In genomic region chr9:88757406-88758010, GRCh38 we compare ENCODE assay signal across 20 cellular contexts.
DNase-seq lines count a peak whose midpoint lies in the region; ATAC-seq, FAIRE-seq and TF ChIP-seq lines count a peak whose summit lies in the region.
"Had no signal": no experiment of that assay in that cellular context is flagged by ENCODE, and none has a peak within 500 bp of the region (broad histone marks: within the 10 kb centered on the region; RNA-seq: fewer than 3 reads in every experiment).

No MANE protein-coding gene starts in this region.

- H2AFZ ChIP-seq in smooth muscle cell (ENCODE audit: low read depth) = no peak overlapping the region

- H3K27ac ChIP-seq in smooth muscle cell (ENCODE audit: low read depth) = peak overlapping the region; percentile 94
- H3K27ac ChIP-seq: SK-N-MC had no signal

- H3K27me3 ChIP-seq in smooth muscle cell (ENCODE audit: low read depth) = no peaks in the 10 kb centered on the region

- no peak for ATAC-seq in SK-N-SH treated with all-trans-retinoic acid at 6 μM for 48 hours
- ATAC-seq: GM12878, HCT116 had no signal

- H3K4me3 ChIP-seq in smooth muscle cell = no peak overlapping the region
- H3K4me3 ChIP-seq: GM12878, SK-N-MC had no signal

- no peaks in the 10 kb centered on the region for H3K36me3 ChIP-seq in smooth muscle cell (ENCODE audit: low read depth)

- H3K9me3 Mint-ChIP-seq in activated CD4-positive, alpha-beta memory T cell treated with anti-CD3 and anti-CD28 coated beads for 36 hours = no peaks in the 10 kb centered on the region
- H3K9me3 Mint-ChIP-seq: T-helper 1 cell treated with Interleukin-12 subunit alpha and Interleukin-12 subunit beta and Interleukin-4 antibody, amounts not matched to agents 30 μg/mL and 1 μg/mL, for 36 hours had no signal

- no peaks in the 10 kb centered on the region for H3K9me3 ChIP-seq in smooth muscle cell (replicated peaks; ENCODE audit: low read depth)

- FAIRE-seq in H54 (lab: Jason Lieb, UNC) = no peak
- FAIRE-seq: G401.6, GM12878 had no signal

- TF ChIP-seq CTCF in smooth muscle cell (IDR thresholded peaks at IDR 0.05; ENCODE audit: borderline replicate concordance, insufficient read depth, poor library complexity, severe bottlenecking) = no peak

- H3K4me1 ChIP-seq in smooth muscle cell (ENCODE audit: low read depth) = peaks cover 25% of the 10 kb centered on the region

- H3K9ac ChIP-seq in smooth muscle cell (ENCODE audit: low read depth) = no peak overlapping the region

- H3K4me1 Mint-ChIP-seq in activated CD4-positive, alpha-beta memory T cell treated with anti-CD3 and anti-CD28 coated beads for 36 hours (ENCODE audit: low read depth) = no peaks in the 10 kb centered on the region
- H3K4me1 Mint-ChIP-seq: CD4-positive, CD25-positive, alpha-beta regulatory T cell had no signal

- H3K4me3 Mint-ChIP-seq in activated CD4-positive, alpha-beta memory T cell treated with anti-CD3 and anti-CD28 coated beads for 36 hours = no peak overlapping the region
- H3K4me3 Mint-ChIP-seq: CD4-positive, CD25-positive, alpha-beta regulatory T cell; T-helper 1 cell treated with Interleukin-12 subunit alpha and Interleukin-12 subunit beta and Interleukin-4 antibody, amounts not matched to agents 30 μg/mL and 1 μg/mL, for 36 hours had no signal

- no peak for TF ChIP-seq POLR2A in H54 (IDR thresholded peaks at IDR 0.05; ENCODE audit: low read depth, low read length)

- CTCF ChIA-PET in activated CD4-positive, alpha-beta memory T cell treated with anti-CD3 and anti-CD28 coated beads for 36 hours (lab: Charles Lee) = no interaction called here

- WGBS in smooth muscle cell (ENCODE audit: low lambda C conversion rate) = 80% methylated on average over 9 of the region's 9 CpGs

- no peak overlapping the region for H3K4me2 ChIP-seq in smooth muscle cell

- intact Hi-C loops in activated CD4-positive, alpha-beta memory T cell treated with anti-CD3 and anti-CD28 coated beads for 36 hours (cut with micrococcal nuclease) = no loop called here

- H3K27ac Mint-ChIP-seq in activated CD4-positive, alpha-beta memory T cell treated with anti-CD3 and anti-CD28 coated beads for 36 hours = no peak overlapping the region
- H3K27ac Mint-ChIP-seq: CD4-positive, CD25-positive, alpha-beta regulatory T cell; T-helper 1 cell treated with Interleukin-12 subunit alpha and Interleukin-12 subunit beta and Interleukin-4 antibody, amounts not matched to agents 30 μg/mL and 1 μg/mL, for 36 hours had no signal

- POLR2A ChIA-PET in activated CD4-positive, alpha-beta memory T cell treated with anti-CD3 and anti-CD28 coated beads for 36 hours (lab: Charles Lee) = no interaction called here

- no peaks in the 10 kb centered on the region for H3K79me2 ChIP-seq in smooth muscle cell (ENCODE audit: low read depth)

- DNase-seq in DMS153 treated with DMSO at 0.1 percent for 48 hours (lab: John Stamatoyannopoulos, UW; ENCODE audit: unreplicated experiment) = peak; percentile 29
- DNase-seq in NCI-H2171 (lab: John Stamatoyannopoulos, UW) = peak; percentile 72
- no peak for DNase-seq in smooth muscle cell (lab: John Stamatoyannopoulos, UW; ENCODE audit: unreplicated experiment)
- no peak for DNase-seq in NAMALWA (ENCODE audit: low spot score)
- DNase-seq in H54 (ENCODE audit: insufficient read length, low spot score) = no peak
- DNase-seq in activated CD4-positive, alpha-beta memory T cell treated with anti-CD3 and anti-CD28 coated beads for 36 hours = no peak
- DNase-seq: ACHN; AML-193; Calu3; CD4-positive, CD25-positive, alpha-beta regulatory T cell; DND-41; NCI-H1436 treated with DMSO at 0.1 percent for 48 hours; NCI-H2029 treated with DMSO at 0.1 percent for 48 hours; NCI-H446 had no signal

- no peaks in the 10 kb centered on the region for H4K20me1 ChIP-seq in smooth muscle cell (ENCODE audit: low read depth)

- peaks cover 17% of the 10 kb centered on the region for H3K27me3 Mint-ChIP-seq in activated CD4-positive, alpha-beta memory T cell treated with anti-CD3 and anti-CD28 coated beads for 36 hours

- H3K36me3 Mint-ChIP-seq in activated CD4-positive, alpha-beta memory T cell treated with anti-CD3 and anti-CD28 coated beads for 36 hours = no peaks in the 10 kb centered on the region
- H3K36me3 Mint-ChIP-seq: CD4-positive, CD25-positive, alpha-beta regulatory T cell had no signal

- peaks cover 35% of the 10 kb centered on the region for H3F3A ChIP-seq in smooth muscle cell (ENCODE audit: low read depth)

TF ChIP-seq in SK-N-SH treated with all-trans-retinoic acid at 6 μM for 48 hours, 23 proteins besides CTCF, POLR2A, EP300 and RAD21 (continues in another document):
- TF ChIP-seq TSHZ2 (CRISPR knock-in tag; IDR thresholded peaks at IDR 0.05) (peak; percentile 10; the same call in 1 of the 2 replicates), CSDC2 (CRISPR knock-in tag; IDR thresholded peaks at IDR 0.05) (no peak), ISL1 (CRISPR knock-in tag; IDR thresholded peaks at IDR 0.05) (peak; percentile 34; the same call in 1 of the 2 replicates), ZNF70 (CRISPR knock-in tag; IDR thresholded peaks at IDR 0.05) (no peak), TCF4 (CRISPR knock-in tag; IDR thresholded peaks at IDR 0.05; ENCODE audit: borderline replicate concordance) (peak; percentile 54), ZFP30 (CRISPR knock-in tag; IDR thresholded peaks at IDR 0.05) (no peak), RARB (CRISPR knock-in tag; IDR thresholded peaks at IDR 0.05) (no peak), CREB5 (CRISPR knock-in tag; IDR thresholded peaks at IDR 0.05; ENCODE audit: low read depth) (no peak), ZFP3 (CRISPR knock-in tag; IDR thresholded peaks at IDR 0.05) (no peak), ZC3H10 (CRISPR knock-in tag; IDR thresholded peaks at IDR 0.05) (no peak), PPARA (CRISPR knock-in tag; IDR thresholded peaks at IDR 0.05; ENCODE audit: borderline replicate concordance) (no peak), SNAI2 (CRISPR knock-in tag; IDR thresholded peaks at IDR 0.05) (no peak), OSR1 (CRISPR knock-in tag; IDR thresholded peaks at IDR 0.05) (no peak), ZNF8 (CRISPR knock-in tag; IDR thresholded peaks at IDR 0.05) (no peak), PATZ1 (CRISPR knock-in tag; IDR thresholded peaks at IDR 0.05; ENCODE audit: borderline replicate concordance) (no peak), ZNF565 (CRISPR knock-in tag; conservative IDR thresholded peaks at IDR 0.05; ENCODE audit: low read depth) (no peak), TOX (CRISPR knock-in tag; IDR thresholded peaks at IDR 0.05; ENCODE audit: borderline replicate concordance) (no peak), ARNTL (CRISPR knock-in tag; IDR thresholded peaks at IDR 0.05; ENCODE audit: borderline replicate concordance, low read depth) (no peak), ESRRG (CRISPR knock-in tag; IDR thresholded peaks at IDR 0.05) (no peak)

Comparison
In these comparisons a context has a peak if more than half of its experiments do, and no peak if none do; other contexts are left out.
1. DNase-seq: peak in DMS153 treated with DMSO at 0.1 percent for 48 hours (single experiment) and NCI-H2171 (single experiment); none in smooth muscle cell (single experiment), NAMALWA (single experiment), H54 (single experiment) and activated CD4-positive, alpha-beta memory T cell treated with anti-CD3 and anti-CD28 coated beads for 36 hours (single experiment).